8 cellular contexts compared by ENCODE assay signal in the genomic region with DNA sequence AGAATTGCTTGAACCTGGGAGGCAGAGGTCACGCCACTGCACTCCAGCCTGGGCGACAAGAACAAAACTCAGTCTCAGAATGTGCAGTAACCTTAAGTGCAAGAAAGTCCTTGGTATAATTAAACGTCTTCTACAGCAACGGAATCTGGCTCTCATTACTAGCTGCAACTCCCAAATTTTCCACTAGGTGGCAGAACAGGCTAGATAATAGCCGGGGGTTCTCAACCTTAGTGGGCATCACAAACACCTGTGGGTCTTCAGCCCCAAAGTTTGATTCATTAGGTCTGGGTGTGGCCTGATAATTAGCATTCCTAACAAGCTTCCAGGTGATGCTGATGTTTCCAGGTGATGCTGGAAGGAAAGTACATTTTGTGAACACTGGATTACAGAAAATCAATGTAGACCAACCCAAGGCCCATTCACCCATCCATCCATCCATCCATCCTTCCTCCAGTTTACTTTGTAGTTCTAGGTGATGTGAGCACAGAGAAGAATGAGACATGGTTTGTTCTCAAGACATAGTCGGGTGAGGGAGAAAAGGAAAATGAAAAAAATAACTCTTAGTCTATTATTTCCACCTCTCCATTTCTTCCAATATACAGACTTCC. TPM values are rescaled to one million over a fixed set of nuclear protein-coding genes. Genes with fewer than 3 reads are reported as not detected.
DNase-seq lines count a peak whose midpoint lies in the region; ATAC-seq and TF ChIP-seq lines count a peak whose summit lies in the region.

No MANE protein-coding gene starts in this region.

- intact Hi-C loops in activated CD4-positive, alpha-beta memory T cell treated with anti-CD3 and anti-CD28 coated beads for 36 hours (cut with micrococcal nuclease): loop anchor here (1.0 to 5.0 kb wide), 4 partner anchors 36 to 304 kb away; a partner anchor contains a TSS

- H3K36me3 ChIP-seq in DND-41 (ENCODE audit: insufficient read depth, low read length) (peaks cover 16% of the 10 kb centered on the region; the same call in 1 of the 2 replicates), HEK293 (ENCODE audit: control insufficient read depth in 2 of 2, insufficient read depth in 1 of 2, low read length in 2 of 2) (peaks cover 0 to 28% of the 10 kb centered on the region in 2 experiments; a peak in 1 of 3 replicates), mesendoderm (ENCODE audit: control insufficient read depth, insufficient read depth, low read length) (no peaks in the 10 kb centered on the region)

- H3K4me3 ChIP-seq in DND-41 (ENCODE audit: low read depth in 1 of 2, low read length in 2 of 2) (no peak overlapping the region), HEK293 (ENCODE audit: low read depth, low read length) (no peak overlapping the region), mesendoderm (ENCODE audit: low read length) (no peak overlapping the region)

- H3K18ac ChIP-seq in mesendoderm (ENCODE audit: low read length): no peak overlapping the region

- DNase-seq in DND-41 (peak; percentile 64), NCI-H460 (ENCODE audit: extremely low read depth, low read depth) (peak; percentile 64), mesendoderm (peak; percentile 57)
- peak; percentile 72 for DNase-seq in activated CD4-positive, alpha-beta memory T cell treated with anti-CD3 and anti-CD28 coated beads for 36 hours
- DNase-seq in effector CD4-positive, alpha-beta T cell: peak; percentile 63
- peak; percentile 79 for DNase-seq in stimulated activated CD8-positive, alpha-beta memory T cell treated with anti-CD3 and anti-CD28 coated beads, Interleukin-4, amount 100 ng/mL, for 48 hours

- H3K9ac ChIP-seq in DND-41 (ENCODE audit: low read depth, low read length): no peak overlapping the region
- no peak overlapping the region for H3K9ac ChIP-seq in mesendoderm (ENCODE audit: low read length)

- 0 out of 2 replicates have a peak, but pooled peaks cover 3% of the 10 kb centered on the region for H4K20me1 ChIP-seq in DND-41 (ENCODE audit: insufficient read depth, low read length)

- no peaks in the 10 kb centered on the region for H3K79me1 ChIP-seq in mesendoderm (ENCODE audit: low read length)

- no peaks in the 10 kb centered on the region for H3K27me3 ChIP-seq in DND-41 (ENCODE audit: insufficient read depth, low read length, poor library complexity)
- H3K27me3 ChIP-seq in mesendoderm (ENCODE audit: insufficient read depth, low read length, poor library complexity): no peaks in the 10 kb centered on the region

- POLR2A ChIA-PET in HEK293 (lab: Yijun Ruan, JAX): interaction anchor here (0.6 to 1.2 kb wide), 2 partner anchors 10 to 150 kb away, joined by 3 to 4 read pairs; no protein-coding TSS in a partner anchor
- POLR2A ChIA-PET in activated CD4-positive, alpha-beta memory T cell treated with anti-CD3 and anti-CD28 coated beads for 36 hours (lab: Charles Lee): no interaction called here

- no CpG with 5 or more reads among the region's 6 CpGs for WGBS in mesendoderm (ENCODE audit: extremely low coverage, insufficient coverage, low lambda C conversion rate)

- H3K36me3 Mint-ChIP-seq in activated CD4-positive, alpha-beta memory T cell treated with anti-CD3 and anti-CD28 coated beads for 36 hours: peaks cover 2% of the 10 kb centered on the region

- no peaks in the 10 kb centered on the region for H3K27me3 Mint-ChIP-seq in activated CD4-positive, alpha-beta memory T cell treated with anti-CD3 and anti-CD28 coated beads for 36 hours

- no peak overlapping the region for H3K56ac ChIP-seq in mesendoderm (ENCODE audit: low read length)

- H4K8ac ChIP-seq in mesendoderm (ENCODE audit: low read depth, low read length): no peak overlapping the region

- no peak overlapping the region; the same call in 1 of the 2 replicates for H3K27ac ChIP-seq in DND-41 (ENCODE audit: low read length)
- H3K27ac ChIP-seq in HEK293 (ENCODE audit: extremely low read depth, low read depth, low read length): no peak overlapping the region
- no peak overlapping the region for H3K27ac ChIP-seq in mesendoderm (ENCODE audit: low read depth, low read length)

- H3K9me3 ChIP-seq in DND-41 (ENCODE audit: insufficient read depth, low read length, severe bottlenecking): no peaks in the 10 kb centered on the region
- no peaks in the 10 kb centered on the region for H3K9me3 ChIP-seq in HEK293 (ENCODE audit: control insufficient read depth, insufficient read depth, low read depth, low read length)

- no peaks in the 10 kb centered on the region for H3K4me1 ChIP-seq in DND-41 (ENCODE audit: insufficient read depth, low read length)
- no peaks in the 10 kb centered on the region for H3K4me1 ChIP-seq in HEK293 (ENCODE audit: control insufficient read depth, insufficient read depth, low read length)
- H3K4me1 ChIP-seq in mesendoderm (ENCODE audit: control insufficient read depth, low read depth, low read length): no peaks in the 10 kb centered on the region

- no peak overlapping the region for H2AK5ac ChIP-seq in mesendoderm (ENCODE audit: low read length)

- no peak overlapping the region for H2AFZ ChIP-seq in DND-41 (ENCODE audit: low read depth, low read length)

- no peak overlapping the region for H3K23ac ChIP-seq in mesendoderm (ENCODE audit: low read length)

- H3K4me3 Mint-ChIP-seq in activated CD4-positive, alpha-beta memory T cell treated with anti-CD3 and anti-CD28 coated beads for 36 hours: no peak overlapping the region

- no peak overlapping the region for H2BK5ac ChIP-seq in mesendoderm (ENCODE audit: low read length)

- H3K79me2 ChIP-seq in DND-41 (ENCODE audit: insufficient read depth, low read length): no peaks in the 10 kb centered on the region
- H3K79me2 ChIP-seq in mesendoderm (ENCODE audit: control insufficient read depth, insufficient read depth, low read length): no peaks in the 10 kb centered on the region

- no peaks in the 10 kb centered on the region for H3K9me3 Mint-ChIP-seq in activated CD4-positive, alpha-beta memory T cell treated with anti-CD3 and anti-CD28 coated beads for 36 hours

- H3K4me2 ChIP-seq in DND-41 (ENCODE audit: insufficient read depth, low read length) (no peak overlapping the region), mesendoderm (ENCODE audit: low read length) (no peak overlapping the region)

- H3K27ac Mint-ChIP-seq in activated CD4-positive, alpha-beta memory T cell treated with anti-CD3 and anti-CD28 coated beads for 36 hours: peak overlapping the region; percentile 15

- ATAC-seq in DND-41 (ENCODE audit: insufficient read depth, low read depth) (peak; percentile 78; the same call in 2 of the 3 replicates), HG03039 (IDR thresholded peaks at IDR 0.05; ENCODE audit: unreplicated experiment) (no peak)

- TF ChIP-seq CTCF in DND-41 (IDR thresholded peaks at IDR 0.05; ENCODE audit: borderline replicate concordance, extremely low read depth, low read length, poor library complexity, severe bottlenecking): peak; percentile 89
- peak; percentile 68 for TF ChIP-seq CTCF in HEK293 (tag by site-specific recombination; IDR thresholded peaks at IDR 0.05)

- no peak overlapping the region for H4K5ac ChIP-seq in mesendoderm (ENCODE audit: low read length)

- H3K4me1 Mint-ChIP-seq in activated CD4-positive, alpha-beta memory T cell treated with anti-CD3 and anti-CD28 coated beads for 36 hours (ENCODE audit: low read depth): peaks cover 22% of the 10 kb centered on the region

- CTCF ChIA-PET in HEK293 (lab: Yijun Ruan, JAX): interaction anchor here (0.5 to 3.3 kb wide), 52 partner anchors 10 to 1710 kb away, joined by 3 to 52 read pairs (median 5); no protein-coding TSS in a partner anchor
- CTCF ChIA-PET in activated CD4-positive, alpha-beta memory T cell treated with anti-CD3 and anti-CD28 coated beads for 36 hours (lab: Charles Lee): interaction anchor here (0.7 to 4.5 kb wide), 42 partner anchors 9 to 366 kb away, joined by 3 to 84 read pairs (median 5); a partner anchor contains a TSS

- H2BK15ac ChIP-seq in mesendoderm (replicated peaks; ENCODE audit: low read depth): no peak overlapping the region

- no peak overlapping the region for H3K4ac ChIP-seq in mesendoderm (ENCODE audit: low read depth, low read length)

- no peak overlapping the region for H2BK120ac ChIP-seq in mesendoderm (ENCODE audit: low read depth, low read length)

TF ChIP-seq in HEK293, 187 proteins besides CTCF, POLR2A, EP300 and RAD21 (continues in another document):
- TF ChIP-seq KLF10 (tag by site-specific recombination; IDR thresholded peaks at IDR 0.05) (no peak), ZNF169 (tag by site-specific recombination; IDR thresholded peaks at IDR 0.05) (no peak), ZEB2 (tag by site-specific recombination; IDR thresholded peaks at IDR 0.05) (0 out of 2 replicates have a peak, but pooled peaks have one; percentile 27), ZSCAN30 (tag by site-specific recombination; IDR thresholded peaks at IDR 0.05) (no peak), REPIN1 (tag by site-specific recombination; IDR thresholded peaks at IDR 0.05; ENCODE audit: low read depth) (no peak), ZNF221 (tag by site-specific recombination; IDR thresholded peaks at IDR 0.05; ENCODE audit: borderline replicate concordance) (no peak), ZSCAN23 (tag by site-specific recombination; IDR thresholded peaks at IDR 0.05) (no peak), HOXA7 (CRISPR knock-in tag; IDR thresholded peaks at IDR 0.05; ENCODE audit: borderline replicate concordance) (no peak), ZNF555 (tag by site-specific recombination; conservative IDR thresholded peaks at IDR 0.05) (no peak), ZNF776 (tag by site-specific recombination; IDR thresholded peaks at IDR 0.05; ENCODE audit: borderline replicate concordance) (no peak), SCRT1 (tag by site-specific recombination; IDR thresholded peaks at IDR 0.05; ENCODE audit: borderline replicate concordance) (peak; percentile 89), GFI1B (tag by site-specific recombination; IDR thresholded peaks at IDR 0.05) (no peak)

RNA-seq across cellular contexts. Expression of a gene that starts 37.3 kb away (rescaled TPM):
- 34.4 and 40.2 TPM in 2 replicates for total RNA-seq in NCI-H460 (2014; rRNA removed; shearing (Covaris generic))
- polyA plus RNA-seq in NCI-H460 (2014; cell fraction: nucleus; rRNA removed): 25.9 and 34.0 TPM in 2 replicates
- 10 to 100 TPM; 70.2 to 72.5 TPM for total RNA-seq in activated CD4-positive, alpha-beta memory T cell treated with anti-CD3 and anti-CD28 coated beads for 36 hours
- polyA plus RNA-seq in mesendoderm (2013, experiment 1 of 2): 30.4 TPM
- polyA plus RNA-seq in mesendoderm (2013, experiment 2 of 2): 26.8 TPM

RNA-seq across cellular contexts. Expression of a gene that starts 41.7 kb away (rescaled TPM):
- total RNA-seq in NCI-H460 (2014; rRNA removed; shearing (Covaris generic)): 11.9 and 12.3 TPM in 2 replicates
- 3.9 and 4.7 TPM in 2 replicates for polyA plus RNA-seq in NCI-H460 (2014; cell fraction: nucleus; rRNA removed)
- total RNA-seq in activated CD4-positive, alpha-beta memory T cell treated with anti-CD3 and anti-CD28 coated beads for 36 hours: 1 to 10 TPM; 4.4 to 4.6 TPM
- 1.4 TPM for polyA plus RNA-seq in mesendoderm (2013, experiment 1 of 2)
- 1.4 TPM for polyA plus RNA-seq in mesendoderm (2013, experiment 2 of 2)
